Comparison of ENCODE assay signal across 6 cellular contexts in genomic region chr1:43979261-43979527, GRCh38. TPM values are rescaled to one million over a fixed set of nuclear protein-coding genes. Genes with fewer than 3 reads are reported as not detected.
DNase-seq lines count a peak whose midpoint lies in the region; ATAC-seq and TF ChIP-seq lines count a peak whose summit lies in the region.

No MANE protein-coding gene starts in this region.

- no peaks in the 10 kb centered on the region for H4K20me1 ChIP-seq in HCT116 (ENCODE audit: insufficient read depth)

- no peak for TF ChIP-seq CTCF in HCT116 (IDR thresholded peaks at IDR 0.05 in 2 of 3, conservative IDR thresholded peaks at IDR 0.05 in 1 of 3; ENCODE audit: borderline replicate concordance in 1 of 3, insufficient read depth in 1 of 3, low read depth in 2 of 3, low read length in 2 of 3)

- TF ChIP-seq RAD21 in HCT116 (IDR thresholded peaks at IDR 0.05; ENCODE audit: low read depth): no peak

- no peaks in the 10 kb centered on the region for H3K9me2 ChIP-seq in HCT116 (ENCODE audit: insufficient read depth)

- TF ChIP-seq POLR2A in HCT116 (IDR thresholded peaks at IDR 0.05; ENCODE audit: borderline replicate concordance, extremely low read depth, insufficient read depth, insufficient read length): no peak

- H3K36me3 ChIP-seq in HCT116 (ENCODE audit: control insufficient read depth in 1 of 2, insufficient read depth in 2 of 2, low read length in 2 of 2): peaks cover 6 to 38% of the 10 kb centered on the region in 2 experiments; a peak in 3 of 4 replicates
- H3K36me3 ChIP-seq in ectodermal cell (ENCODE audit: control insufficient read depth, insufficient read depth, low read length): peaks cover 18% of the 10 kb centered on the region

- no peak overlapping the region for H2AFZ ChIP-seq in HCT116 (ENCODE audit: low read depth, low read length, poor library complexity, severe bottlenecking)

- peak overlapping the region; percentile 85 for H3K9ac ChIP-seq in HCT116 (ENCODE audit: low read length)

- no peaks in the 10 kb centered on the region for H3K9me3 ChIP-seq in HCT116 (ENCODE audit: control insufficient read depth in 1 of 2, insufficient read depth in 1 of 2, low read depth in 1 of 2, low read length in 2 of 2)
- no peaks in the 10 kb centered on the region for H3K9me3 ChIP-seq in ectodermal cell (ENCODE audit: control insufficient read depth, low read length)

- H3K27me3 ChIP-seq in HCT116 (ENCODE audit: insufficient read depth, low read length) (no peaks in the 10 kb centered on the region), ectodermal cell (ENCODE audit: control insufficient read depth, insufficient read depth, low read length, poor library complexity, severe bottlenecking) (no peaks in the 10 kb centered on the region)

- WGBS in ectodermal cell, 2 experiments: 0% methylated on average over 45 of the region's 45 CpGs

- H3K27ac ChIP-seq in HCT116 (ENCODE audit: low read depth, low read length) (peak overlapping the region; percentile 81), ectodermal cell (ENCODE audit: insufficient read depth, low read depth, low read length, poor library complexity, severe bottlenecking) (no peak overlapping the region)

- H3K4me1 ChIP-seq in HCT116 (ENCODE audit: control insufficient read depth in 1 of 2, insufficient read depth in 2 of 2, low read length in 2 of 2) (peaks cover 14 to 48% of the 10 kb centered on the region in 2 experiments; a peak in 3 of 4 replicates), ectodermal cell (ENCODE audit: control insufficient read depth, insufficient read depth, low read length) (peaks cover 26% of the 10 kb centered on the region)

- RAD21 ChIA-PET in HCT116 (lab: Charles Lee; ENCODE audit: low non-redundant PET in 1 of 2, low total read pairs in 2 of 2, uncharacterized antibody in 2 of 2, unreplicated experiment in 2 of 2): no interaction called here

- CTCF ChIA-PET in HCT116 (lab: Charles Lee): interaction anchor here (1.6 kb wide), 1 partner anchor 216 kb away, joined by 3 read pairs; no protein-coding TSS in a partner anchor

- DNase-seq in HCT116 (ENCODE audit: low read depth, low spot score) (no peak), skeletal muscle cell (ENCODE audit: low read depth) (no peak), NCI-H1694 treated with DMSO at 0.1 percent for 48 hours (lab: John Stamatoyannopoulos, UW) (no peak), DMS153 (lab: John Stamatoyannopoulos, UW) (no peak)

- ATAC-seq in HCT116: peak; percentile 2
- ATAC-seq in GM21717 (IDR thresholded peaks at IDR 0.05; ENCODE audit: unreplicated experiment): no peak

- H3K4me3 ChIP-seq in HCT116 (replicated peaks in 1 of 2; ENCODE audit: low read depth in 1 of 2, low read length in 2 of 2): peak overlapping the region; percentile 71 to 81
- peak overlapping the region; percentile 59 for H3K4me3 ChIP-seq in ectodermal cell (ENCODE audit: insufficient read depth, low read depth, low read length)
- H3K4me3 ChIP-seq in skeletal muscle cell (ENCODE audit: low read depth, low read length): peak overlapping the region; percentile 60

- intact Hi-C loops in HCT116 (cut with micrococcal nuclease): no loop called here

- peak overlapping the region; percentile 87 for H3K4me2 ChIP-seq in HCT116 (ENCODE audit: low read length)

- H3K79me2 ChIP-seq in HCT116 (ENCODE audit: insufficient read depth, low read length): peaks cover 80% of the 10 kb centered on the region

- POLR2A ChIA-PET in HCT116 (lab: Charles Lee): no interaction called here

- no TSS peak for BruUV-seq in HCT116 (replicated peaks; lab: Mats Ljungman, UMichigan)

TF ChIP-seq in HCT116, 20 proteins besides CTCF, POLR2A, EP300 and RAD21:
- TF ChIP-seq FOSL1 (IDR thresholded peaks at IDR 0.05; ENCODE audit: low read depth): no peak
- TF ChIP-seq CBX3 (IDR thresholded peaks at IDR 0.05; ENCODE audit: low read depth): no peak

RNA-seq across cellular contexts. Expression of gene B4GALT2, which starts 0.2 kb away (rescaled TPM):
- total RNA-seq in HCT116 (2021; ENCODE audit: unreplicated experiment): 76.8 TPM
- polyA plus RNA-seq in HCT116 (2012): 63.9 and 73.1 TPM in 2 replicates
- 82.7 TPM for polyA plus RNA-seq in ectodermal cell (2013, experiment 1 of 4)
- polyA plus RNA-seq in ectodermal cell (2013, experiment 2 of 4): 77.3 TPM
- 72.0 TPM for polyA plus RNA-seq in ectodermal cell (2013, experiment 3 of 4)
- polyA plus RNA-seq in ectodermal cell (2013, experiment 4 of 4): 78.7 TPM

RNA-seq across cellular contexts. Expression of gene ATP6V0B, which starts 4.4 kb away (rescaled TPM):
- total RNA-seq in HCT116 (2021; ENCODE audit: unreplicated experiment): 122 TPM
- polyA plus RNA-seq in HCT116 (2012): 142 and 154 TPM in 2 replicates
- 70.0 TPM for polyA plus RNA-seq in ectodermal cell (2013, experiment 1 of 4)
- 73.6 TPM for polyA plus RNA-seq in ectodermal cell (2013, experiment 2 of 4)
- 83.4 TPM for polyA plus RNA-seq in ectodermal cell (2013, experiment 3 of 4)
- 99.4 TPM for polyA plus RNA-seq in ectodermal cell (2013, experiment 4 of 4)

RNA-seq across cellular contexts. Expression of gene DPH2, which starts 9.4 kb away (rescaled TPM):
- total RNA-seq in HCT116 (2021; ENCODE audit: unreplicated experiment): 53.2 TPM
- polyA plus RNA-seq in HCT116 (2012): 31.5 and 32.2 TPM in 2 replicates
- 34.3 TPM for polyA plus RNA-seq in ectodermal cell (2013, experiment 1 of 4)
- polyA plus RNA-seq in ectodermal cell (2013, experiment 2 of 4): 34.3 TPM
- 23.1 TPM for polyA plus RNA-seq in ectodermal cell (2013, experiment 3 of 4)
- polyA plus RNA-seq in ectodermal cell (2013, experiment 4 of 4): 28.4 TPM

RNA-seq across cellular contexts. Expression of gene CCDC24, which starts 12.2 kb away (rescaled TPM):
- 23.3 TPM for total RNA-seq in HCT116 (2021; ENCODE audit: unreplicated experiment)
- 20.0 and 20.7 TPM in 2 replicates for polyA plus RNA-seq in HCT116 (2012)
- polyA plus RNA-seq in ectodermal cell (2013, experiment 1 of 4): 12.6 TPM
- 10.5 TPM for polyA plus RNA-seq in ectodermal cell (2013, experiment 2 of 4)
- polyA plus RNA-seq in ectodermal cell (2013, experiment 3 of 4): 9.8 TPM
- 9.5 TPM for polyA plus RNA-seq in ectodermal cell (2013, experiment 4 of 4)

RNA-seq across cellular contexts. Expression of gene IPO13, which starts 32.4 kb away (rescaled TPM):
- 18.7 TPM for total RNA-seq in HCT116 (2021; ENCODE audit: unreplicated experiment)
- polyA plus RNA-seq in HCT116 (2012): 16.2 and 18.9 TPM in 2 replicates
- polyA plus RNA-seq in ectodermal cell (2013, experiment 1 of 4): 24.8 TPM
- 21.0 TPM for polyA plus RNA-seq in ectodermal cell (2013, experiment 2 of 4)
- polyA plus RNA-seq in ectodermal cell (2013, experiment 3 of 4): 15.6 TPM
- polyA plus RNA-seq in ectodermal cell (2013, experiment 4 of 4): 17.3 TPM
